In the genomic region with DNA sequence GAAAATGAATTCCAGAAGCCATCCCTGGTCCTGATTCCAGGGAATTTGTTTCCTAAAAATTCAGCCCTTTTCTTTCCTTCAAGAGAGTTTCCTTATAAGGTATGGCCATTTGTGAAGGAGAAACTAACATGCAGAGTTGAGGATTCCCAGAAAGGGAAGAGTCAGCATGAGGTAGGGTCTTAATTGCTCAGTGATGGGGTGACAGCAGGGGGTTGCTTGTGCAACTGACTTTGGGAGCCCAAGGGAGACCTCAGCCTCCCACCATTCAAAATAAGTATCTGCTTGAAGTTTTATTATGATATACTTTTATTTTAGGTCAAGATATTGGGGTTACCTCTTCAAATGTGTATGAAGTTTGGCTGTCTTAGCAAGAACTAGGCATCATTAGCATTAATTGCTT, we compare ENCODE assay signal across 20 cellular contexts.
A peak's percentile ranks its signal among the peaks of the same experiment; 100 is the strongest.
DNase-seq lines count a peak whose midpoint lies in the region; ATAC-seq, FAIRE-seq and TF ChIP-seq lines count a peak whose summit lies in the region.
"Had no signal": no experiment of that assay in that cellular context is flagged by ENCODE, and none has a peak within 500 bp of the region (broad histone marks: within the 10 kb centered on the region; RNA-seq: fewer than 3 reads in every experiment).

No MANE protein-coding gene starts in this region.

- DNase-seq in H1 (ENCODE audit: low read depth in 1 of 2, low spot score in 2 of 2), result no peak
- no peak for DNase-seq in neural progenitor cell (ENCODE audit: low spot score)
- DNase-seq in AML-193 (lab: John Stamatoyannopoulos, UW), result no peak
- no peak for DNase-seq in GM12892 (ENCODE audit: insufficient read length)
- no peak for DNase-seq in kidney glomerular epithelial cell (lab: John Stamatoyannopoulos, UW)
- DNase-seq in left lung, result no peak
- DNase-seq: CD8-positive, alpha-beta T cell; COR-L47; DMS153; DMS79 treated with DMSO at 0.1 percent for 48 hours; EL had no signal

- 0 out of 2 replicates have a peak overlapping the region, but pooled peaks have one; percentile 55 for H2BK12ac ChIP-seq in H1 (ENCODE audit: low read depth, low read length)

- H3K27ac ChIP-seq in HUES6 (ENCODE audit: low read depth, low read length), result peak overlapping the region; percentile 62; the same call in 1 of the 2 replicates
- H3K27ac ChIP-seq in H1 (ENCODE audit: low read depth, low read length), result no peak overlapping the region
- H3K27ac ChIP-seq in iPS-20b (ENCODE audit: low read length), result no peak overlapping the region
- peak overlapping the region; percentile 70 for H3K27ac ChIP-seq in neural progenitor cell
- no peak overlapping the region for H3K27ac ChIP-seq in left lung
- H3K27ac ChIP-seq: A549, HL-60 had no signal

- H4K5ac ChIP-seq in H1 (ENCODE audit: insufficient read length, low read depth, low read length), result no peak overlapping the region

- no peak overlapping the region for H3K14ac ChIP-seq in H1 (ENCODE audit: insufficient read length)

- intact Hi-C loops in left lung (cut with DNase I), result no loop called here

- peaks cover 10% of the 10 kb centered on the region for H3K9me3 Mint-ChIP-seq in neural progenitor cell

- ATAC-seq in left lung, result no peak
- ATAC-seq: A549; CD8-positive, alpha-beta T cell; HCT116 had no signal

- H2BK120ac ChIP-seq in H1 (replicated peaks; ENCODE audit: low read depth, low read length), result no peak overlapping the region

- FAIRE-seq in H1 (lab: Jason Lieb, UNC) (peak; percentile 24), GM12892 (lab: Jason Lieb, UNC) (no peak)
- FAIRE-seq: A549, D721Med, G401.6, GM12891 had no signal

- H3K23me2 ChIP-seq in H1 (ENCODE audit: low read depth, low read length), result no peaks in the 10 kb centered on the region

- no peak overlapping the region for H3K4ac ChIP-seq in H1 (replicated peaks; ENCODE audit: insufficient read length, low read depth, low read length)

- no peak overlapping the region for H3K56ac ChIP-seq in H1 (replicated peaks; ENCODE audit: insufficient read length, low read depth, low read length)

- H3K4me1 Mint-ChIP-seq in neural progenitor cell, result no peaks in the 10 kb centered on the region
- H3K4me1 Mint-ChIP-seq: CD14-positive monocyte had no signal

- TF ChIP-seq CTCF in H1 (IDR thresholded peaks at IDR 0.05; ENCODE audit: control extremely low read depth in 1 of 3, insufficient read depth in 1 of 3, low read depth in 1 of 3, low read length in 3 of 3) (no peak), neural progenitor cell (IDR thresholded peaks at IDR 0.05) (no peak), left lung (IDR thresholded peaks at IDR 0.05) (no peak)

- H3K9me3 ChIP-seq in HUES6 (ENCODE audit: control insufficient read depth, insufficient read depth, low read depth, low read length) (peaks cover 9% of the 10 kb centered on the region; the same call in 1 of the 2 replicates), H1 (ENCODE audit: insufficient read depth in 2 of 2, low read depth in 1 of 2, low read length in 1 of 2) (peaks cover 5 to 7% of the 10 kb centered on the region in 2 experiments; a peak in 2 of 4 replicates), iPS-20b (ENCODE audit: insufficient read depth, low read depth, low read length) (peaks cover 7% of the 10 kb centered on the region; the same call in 1 of the 2 replicates), neural progenitor cell (ENCODE audit: low read depth) (peaks cover 5% of the 10 kb centered on the region), left lung (peaks cover 0 to 19% of the 10 kb centered on the region in 2 donors)
- H3K9me3 ChIP-seq: A549 had no signal

- POLR2A ChIA-PET in H1 (lab: Charles Lee; ENCODE audit: partially characterized antibody), result no interaction called here

- H2BK15ac ChIP-seq in H1 (ENCODE audit: low read length), result no peak overlapping the region

- CTCF ChIA-PET in H1 (lab: Charles Lee; ENCODE audit: partially characterized antibody), result interaction anchor here (1.1 to 2.9 kb wide), 2 partner anchors 62 to 87 kb away, joined by 5 to 14 read pairs; no protein-coding TSS in a partner anchor

- TF ChIP-seq POLR2A in H1 (IDR thresholded peaks at IDR 0.05; ENCODE audit: control extremely low read depth in 1 of 2, low read depth in 2 of 2, low read length in 2 of 2) (no peak), GM12892 (IDR thresholded peaks at IDR 0.05; ENCODE audit: low read depth, low read length) (no peak)

- no peak overlapping the region for H3K9ac ChIP-seq in HUES6 (ENCODE audit: low read length)
- no peak overlapping the region for H3K9ac ChIP-seq in H1 (replicated peaks in 1 of 4; ENCODE audit: extremely low read depth in 1 of 4, low read depth in 3 of 4, low read length in 3 of 4)
- peak overlapping the region; percentile 9; the same call in 1 of the 2 replicates for H3K9ac ChIP-seq in iPS-20b (ENCODE audit: low read depth, low read length)
- no peak overlapping the region for H3K9ac ChIP-seq in neural progenitor cell

- H3K4me3 ChIP-seq in HUES6 (ENCODE audit: low read depth, low read length) (no peak overlapping the region), H1 (ENCODE audit: extremely low read depth in 1 of 4, insufficient read depth in 2 of 4, low read depth in 3 of 4, low read length in 4 of 4) (no peak overlapping the region), iPS-20b (ENCODE audit: low read length) (no peak overlapping the region), neural progenitor cell (no peak overlapping the region), left lung (no peak overlapping the region)
- H3K4me3 ChIP-seq: A549 had no signal

- H2AFZ ChIP-seq in H1 (ENCODE audit: low read length) (no peak overlapping the region), neural progenitor cell (replicated peaks) (peak overlapping the region; percentile 68)

- H3K18ac ChIP-seq in H1 (ENCODE audit: extremely low read depth, low read length), result no peak overlapping the region; the same call in 1 of the 2 replicates

- H3K79me2 ChIP-seq in H1 (ENCODE audit: control insufficient read depth in 1 of 2, insufficient read depth in 2 of 2, low read length in 2 of 2), result no peaks in the 10 kb centered on the region
- no peaks in the 10 kb centered on the region for H3K79me2 ChIP-seq in neural progenitor cell (ENCODE audit: low read depth)

- no peak overlapping the region for H3K4me3 Mint-ChIP-seq in neural progenitor cell
- H3K4me3 Mint-ChIP-seq: CD14-positive monocyte; CD8-positive, alpha-beta T cell had no signal

- no peak overlapping the region for H4K8ac ChIP-seq in H1 (ENCODE audit: extremely low read depth, insufficient read depth, low read length)

- H2AK5ac ChIP-seq in H1 (ENCODE audit: low read depth, low read length), result no peak overlapping the region

- no peak overlapping the region for H3K23ac ChIP-seq in H1 (ENCODE audit: insufficient read length)

- H3K36me3 ChIP-seq in HUES6 (ENCODE audit: control insufficient read depth, insufficient read depth, low read length), result no peaks in the 10 kb centered on the region
- no peaks in the 10 kb centered on the region; a peak in 1 of 8 replicates for H3K36me3 ChIP-seq in H1 (ENCODE audit: control insufficient read depth in 2 of 4, insufficient read depth in 4 of 4, low read length in 3 of 4)
- no peaks in the 10 kb centered on the region for H3K36me3 ChIP-seq in iPS-20b (ENCODE audit: insufficient read depth, low read depth, low read length)
- H3K36me3 ChIP-seq in neural progenitor cell, result no peaks in the 10 kb centered on the region
- H3K36me3 ChIP-seq in left lung, result no peaks in the 10 kb centered on the region

- H2BK20ac ChIP-seq in H1 (ENCODE audit: low read length), result 0 out of 2 replicates have a peak overlapping the region, but pooled peaks have one; percentile 15

- 0 out of 2 replicates have a peak, but pooled peaks cover 2% of the 10 kb centered on the region for H3K27me3 ChIP-seq in HUES6 (ENCODE audit: control insufficient read depth, insufficient read depth, low read length)
- H3K27me3 ChIP-seq in H1 (replicated peaks in 1 of 4; ENCODE audit: control insufficient read depth in 3 of 4, extremely low read depth in 1 of 4, insufficient read depth in 3 of 4, low read length in 3 of 4), result peaks cover 0 to 3% (median 0%) of the 10 kb centered on the region in 4 experiments; a peak in 2 of 7 replicates
- no peaks in the 10 kb centered on the region for H3K27me3 ChIP-seq in iPS-20b (ENCODE audit: insufficient read depth, low read length)
- H3K27me3 ChIP-seq in neural progenitor cell, result no peaks in the 10 kb centered on the region
- H3K27me3 ChIP-seq in left lung, result no peaks in the 10 kb centered on the region

- peaks cover 4% of the 10 kb centered on the region for H3F3A ChIP-seq in neural progenitor cell (ENCODE audit: low read depth)

- TF ChIP-seq RAD21 in H1 (IDR thresholded peaks at IDR 0.05 in 1 of 2, conservative IDR thresholded peaks at IDR 0.05 in 1 of 2; ENCODE audit: low read depth in 2 of 2, low read length in 2 of 2), result no peak

- H4K20me1 ChIP-seq in H1 (replicated peaks in 1 of 2; ENCODE audit: control insufficient read depth in 1 of 2, insufficient read depth in 2 of 2, low read length in 2 of 2) (no peaks in the 10 kb centered on the region), neural progenitor cell (ENCODE audit: low read depth) (no peaks in the 10 kb centered on the region)

- H2BK5ac ChIP-seq in H1 (ENCODE audit: low read depth, low read length), result no peak overlapping the region; the same call in 1 of the 2 replicates

- peaks cover 22% of the 10 kb centered on the region for H3K4me1 ChIP-seq in HUES6 (ENCODE audit: control insufficient read depth, insufficient read depth, low read length)
- H3K4me1 ChIP-seq in H1 (replicated peaks in 1 of 4; ENCODE audit: control insufficient read depth in 3 of 4, insufficient read depth in 4 of 4, low read length in 3 of 4), result peaks cover 2 to 7% (median 6%) of the 10 kb centered on the region in 4 experiments
- H3K4me1 ChIP-seq in iPS-20b (ENCODE audit: insufficient read depth, low read length), result peaks cover 11% of the 10 kb centered on the region; the same call in 1 of the 2 replicates
- H3K4me1 ChIP-seq in neural progenitor cell, result peaks cover 10% of the 10 kb centered on the region
- H3K4me1 ChIP-seq in left lung, result no peaks in the 10 kb centered on the region
- H3K4me1 ChIP-seq: A549 had no signal

- peaks cover 4% of the 10 kb centered on the region for H3K27me3 Mint-ChIP-seq in neural progenitor cell (ENCODE audit: insufficient read depth, low read depth)

- no peaks in the 10 kb centered on the region for H3K79me1 ChIP-seq in H1 (ENCODE audit: low read depth, low read length)

- H3K36me3 Mint-ChIP-seq in neural progenitor cell, result no peaks in the 10 kb centered on the region
- H3K36me3 Mint-ChIP-seq: CD14-positive monocyte; CD8-positive, alpha-beta T cell had no signal

- no peak overlapping the region for H3K27ac Mint-ChIP-seq in neural progenitor cell
- H3K27ac Mint-ChIP-seq: CD14-positive monocyte; CD8-positive, alpha-beta T cell had no signal

- no peak for TF ChIP-seq EP300 in H1 (IDR thresholded peaks at IDR 0.05; ENCODE audit: borderline replicate concordance in 1 of 2, low read depth in 2 of 2, low read length in 2 of 2)

- H4K91ac ChIP-seq in H1 (replicated peaks; ENCODE audit: insufficient read length, low read length), result no peak overlapping the region

- H3K4me2 ChIP-seq in H1 (ENCODE audit: insufficient read depth in 1 of 2, low read depth in 2 of 2, low read length in 2 of 2) (peak overlapping the region; percentile 23 to 31; a peak in 1 of 4 replicates), neural progenitor cell (peak overlapping the region; percentile 35)
- H3K4me2 ChIP-seq: A549 had no signal

TF ChIP-seq in H1, 55 proteins besides CTCF, POLR2A, EP300 and RAD21 (continues in another document):
- TF ChIP-seq GTF2F1 (IDR thresholded peaks at IDR 0.05; ENCODE audit: borderline replicate concordance, low read depth, low read length) (no peak), EGR1 (IDR thresholded peaks at IDR 0.05; ENCODE audit: borderline replicate concordance, low read depth, low read length) (no peak)

Comparison
In these comparisons a context has a peak if more than half of its experiments do, and no peak if none do; other contexts are left out.
1. H3K27ac ChIP-seq: peak in HUES6 (single experiment) and neural progenitor cell (single experiment); none in H1 (single experiment), iPS-20b (single experiment) and left lung (0 of 2).